ENCODE assay signal across 1 cellular context in genomic region chr11:4991066-4991465, GRCh38.
TF ChIP-seq lines count a peak whose summit lies in the region.

No MANE protein-coding gene starts in this region.

TF ChIP-seq in HCT116, 20 proteins besides CTCF, POLR2A, EP300 and RAD21 (continued from another document):
- TF ChIP-seq ZBTB33 (IDR thresholded peaks at IDR 0.05; ENCODE audit: extremely low read depth, insufficient replicate concordance, low read length) (no peak), EZH2 (IDR thresholded peaks at IDR 0.05) (no peak), ZNF274 (IDR thresholded peaks at IDR 0.05; ENCODE audit: low read depth, low read length) (no peak), SP1 (IDR thresholded peaks at IDR 0.05; ENCODE audit: low read depth) (no peak), EGR1 (IDR thresholded peaks at IDR 0.05; ENCODE audit: low read depth) (no peak), TCF7L2 (IDR thresholded peaks at IDR 0.05; ENCODE audit: borderline replicate concordance, extremely low read depth, insufficient read depth, insufficient read length) (no peak), CBX3 (IDR thresholded peaks at IDR 0.05; ENCODE audit: low read depth) (no peak), SRF (IDR thresholded peaks at IDR 0.05; ENCODE audit: low read depth) (no peak), EZH2phosphoT487 (IDR thresholded peaks at IDR 0.05; ENCODE audit: borderline replicate concordance) (no peak)
